ENCODE assay signal across 11 cellular contexts in the genomic region with DNA sequence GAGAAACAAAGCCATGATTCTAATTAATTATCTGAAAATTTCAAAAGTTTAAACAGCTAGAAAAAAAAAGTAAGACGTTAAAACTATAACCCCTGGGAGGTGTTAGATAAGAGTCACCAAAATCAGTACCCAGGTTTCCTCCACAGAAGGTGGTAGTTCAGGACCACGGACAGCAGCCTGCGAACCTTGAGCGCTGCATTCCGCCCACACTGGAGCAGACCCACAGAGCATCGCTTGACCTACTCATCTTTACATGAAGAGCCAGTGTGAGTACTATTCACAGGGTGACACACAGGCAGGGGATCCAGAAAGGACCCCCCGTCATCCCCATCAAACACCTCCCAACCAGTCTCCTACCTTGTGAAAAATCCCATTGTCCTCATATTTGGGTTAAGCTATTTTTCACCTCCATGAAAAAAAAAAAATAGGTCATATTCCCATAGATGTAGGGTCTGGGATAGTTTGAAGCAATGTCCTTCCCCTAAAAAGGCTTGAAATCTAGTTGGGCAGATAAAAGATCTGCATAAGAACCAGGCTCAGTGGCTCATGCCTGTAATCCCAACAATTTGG.
DNase-seq lines count a peak whose midpoint lies in the region; ATAC-seq and TF ChIP-seq lines count a peak whose summit lies in the region.
"Had no signal": no experiment of that assay in that cellular context is flagged by ENCODE, and none has a peak within 500 bp of the region (broad histone marks: within the 10 kb centered on the region; RNA-seq: fewer than 3 reads in every experiment).

No MANE protein-coding gene starts in this region.

- DNase-seq in DMS 273 (lab: John Stamatoyannopoulos, UW; ENCODE audit: unreplicated experiment) (peak; percentile 54), DMS 273 treated with DMSO at 0.1 percent for 48 hours (lab: John Stamatoyannopoulos, UW) (no peak), ecto neural progenitor cell (ENCODE audit: low spot score) (peak; percentile 72), caudate nucleus (lab: John Stamatoyannopoulos, UW) (no peak), SIG-M5 treated with dmso at 0.1 percent for 504 hours (lab: John Stamatoyannopoulos, UW; ENCODE audit: unreplicated experiment) (no peak), tibial artery (no peak)
- DNase-seq in stimulated activated CD4-positive, alpha-beta T cell treated with anti-CD3 and anti-CD28 coated beads, Interleukin-4, amount 100 ng/mL, for 24 hours, result peak; percentile 38
- DNase-seq: foreskin keratinocyte had no signal

- H3K4me3 ChIP-seq in tibial artery, result no peak overlapping the region

- no peaks in the 10 kb centered on the region for H3K4me1 ChIP-seq in tibial artery
- H3K4me1 ChIP-seq: foreskin keratinocyte had no signal

- H3K27me3 ChIP-seq in tibial artery, result no peaks in the 10 kb centered on the region
- H3K27me3 ChIP-seq: foreskin keratinocyte had no signal

- TF ChIP-seq CTCF in tibial artery (IDR thresholded peaks at IDR 0.05), result no peak

- peak; percentile 41; the same call in 1 of the 3 replicates for ATAC-seq in SK-N-SH treated with all-trans-retinoic acid at 6 μM for 48 hours
- ATAC-seq: foreskin keratinocyte had no signal

- no peaks in the 10 kb centered on the region for H3K9me3 ChIP-seq in tibial artery

- H3K27ac ChIP-seq in caudate nucleus (ENCODE audit: low read depth, low read length) (no peak overlapping the region), tibial artery (no peak overlapping the region)
- H3K27ac ChIP-seq: 22Rv1, foreskin keratinocyte, KMS-11 had no signal

- no peaks in the 10 kb centered on the region for H3K36me3 ChIP-seq in tibial artery

- intact Hi-C loops in tibial artery (cut with DNase I; ENCODE audit: low total_unique reads), result no loop called here

TF ChIP-seq in SK-N-SH treated with all-trans-retinoic acid at 6 μM for 48 hours, 23 proteins besides CTCF, POLR2A, EP300 and RAD21:
- no peak for TF ChIP-seq PPARA (CRISPR knock-in tag; IDR thresholded peaks at IDR 0.05; ENCODE audit: borderline replicate concordance)
- no peak for TF ChIP-seq OSR1 (CRISPR knock-in tag; IDR thresholded peaks at IDR 0.05)
- no peak for TF ChIP-seq ESRRG (CRISPR knock-in tag; IDR thresholded peaks at IDR 0.05)
- TF ChIP-seq ZC3H10 (CRISPR knock-in tag; IDR thresholded peaks at IDR 0.05), result no peak
- TF ChIP-seq TCF4 (CRISPR knock-in tag; IDR thresholded peaks at IDR 0.05; ENCODE audit: borderline replicate concordance), result no peak
- TF ChIP-seq ZNF565 (CRISPR knock-in tag; conservative IDR thresholded peaks at IDR 0.05; ENCODE audit: low read depth), result no peak
- no peak for TF ChIP-seq GLIS3 (CRISPR knock-in tag; IDR thresholded peaks at IDR 0.05)
- no peak for TF ChIP-seq ARNTL (CRISPR knock-in tag; IDR thresholded peaks at IDR 0.05; ENCODE audit: borderline replicate concordance, low read depth)
- TF ChIP-seq ZNF8 (CRISPR knock-in tag; IDR thresholded peaks at IDR 0.05), result no peak
- TF ChIP-seq, protein P1, sequence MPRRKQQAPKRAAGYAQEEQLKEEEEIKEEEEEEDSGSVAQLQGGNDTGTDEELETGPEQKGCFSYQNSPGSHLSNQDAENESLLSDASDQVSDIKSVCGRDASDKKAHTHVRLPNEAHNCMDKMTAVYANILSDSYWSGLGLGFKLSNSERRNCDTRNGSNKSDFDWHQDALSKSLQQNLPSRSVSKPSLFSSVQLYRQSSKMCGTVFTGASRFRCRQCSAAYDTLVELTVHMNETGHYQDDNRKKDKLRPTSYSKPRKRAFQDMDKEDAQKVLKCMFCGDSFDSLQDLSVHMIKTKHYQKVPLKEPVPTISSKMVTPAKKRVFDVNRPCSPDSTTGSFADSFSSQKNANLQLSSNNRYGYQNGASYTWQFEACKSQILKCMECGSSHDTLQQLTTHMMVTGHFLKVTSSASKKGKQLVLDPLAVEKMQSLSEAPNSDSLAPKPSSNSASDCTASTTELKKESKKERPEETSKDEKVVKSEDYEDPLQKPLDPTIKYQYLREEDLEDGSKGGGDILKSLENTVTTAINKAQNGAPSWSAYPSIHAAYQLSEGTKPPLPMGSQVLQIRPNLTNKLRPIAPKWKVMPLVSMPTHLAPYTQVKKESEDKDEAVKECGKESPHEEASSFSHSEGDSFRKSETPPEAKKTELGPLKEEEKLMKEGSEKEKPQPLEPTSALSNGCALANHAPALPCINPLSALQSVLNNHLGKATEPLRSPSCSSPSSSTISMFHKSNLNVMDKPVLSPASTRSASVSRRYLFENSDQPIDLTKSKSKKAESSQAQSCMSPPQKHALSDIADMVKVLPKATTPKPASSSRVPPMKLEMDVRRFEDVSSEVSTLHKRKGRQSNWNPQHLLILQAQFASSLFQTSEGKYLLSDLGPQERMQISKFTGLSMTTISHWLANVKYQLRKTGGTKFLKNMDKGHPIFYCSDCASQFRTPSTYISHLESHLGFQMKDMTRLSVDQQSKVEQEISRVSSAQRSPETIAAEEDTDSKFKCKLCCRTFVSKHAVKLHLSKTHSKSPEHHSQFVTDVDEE (CRISPR knock-in tag; IDR thresholded peaks at IDR 0.05), result no peak
- TF ChIP-seq, protein P2, sequence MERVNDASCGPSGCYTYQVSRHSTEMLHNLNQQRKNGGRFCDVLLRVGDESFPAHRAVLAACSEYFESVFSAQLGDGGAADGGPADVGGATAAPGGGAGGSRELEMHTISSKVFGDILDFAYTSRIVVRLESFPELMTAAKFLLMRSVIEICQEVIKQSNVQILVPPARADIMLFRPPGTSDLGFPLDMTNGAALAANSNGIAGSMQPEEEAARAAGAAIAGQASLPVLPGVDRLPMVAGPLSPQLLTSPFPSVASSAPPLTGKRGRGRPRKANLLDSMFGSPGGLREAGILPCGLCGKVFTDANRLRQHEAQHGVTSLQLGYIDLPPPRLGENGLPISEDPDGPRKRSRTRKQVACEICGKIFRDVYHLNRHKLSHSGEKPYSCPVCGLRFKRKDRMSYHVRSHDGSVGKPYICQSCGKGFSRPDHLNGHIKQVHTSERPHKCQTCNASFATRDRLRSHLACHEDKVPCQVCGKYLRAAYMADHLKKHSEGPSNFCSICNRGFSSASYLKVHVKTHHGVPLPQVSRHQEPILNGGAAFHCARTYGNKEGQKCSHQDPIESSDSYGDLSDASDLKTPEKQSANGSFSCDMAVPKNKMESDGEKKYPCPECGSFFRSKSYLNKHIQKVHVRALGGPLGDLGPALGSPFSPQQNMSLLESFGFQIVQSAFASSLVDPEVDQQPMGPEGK (CRISPR knock-in tag; IDR thresholded peaks at IDR 0.05; ENCODE audit: borderline replicate concordance), result no peak
- TF ChIP-seq CREB5 (CRISPR knock-in tag; IDR thresholded peaks at IDR 0.05; ENCODE audit: low read depth), result no peak
- no peak for TF ChIP-seq BACH2 (CRISPR knock-in tag; IDR thresholded peaks at IDR 0.05; ENCODE audit: borderline replicate concordance)
- no peak for TF ChIP-seq CSDC2 (CRISPR knock-in tag; IDR thresholded peaks at IDR 0.05)
- no peak for TF ChIP-seq CSRNP3 (CRISPR knock-in tag; IDR thresholded peaks at IDR 0.05)

Comparison
In these comparisons a context has a peak if more than half of its experiments do, and no peak if none do; other contexts are left out.
1. DNase-seq: peak in DMS 273 (single experiment), ecto neural progenitor cell (single experiment) and stimulated activated CD4-positive, alpha-beta T cell treated with anti-CD3 and anti-CD28 coated beads, Interleukin-4, amount 100 ng/mL, for 24 hours (single experiment); none in DMS 273 treated with DMSO at 0.1 percent for 48 hours (single experiment), caudate nucleus (0 of 61), SIG-M5 treated with dmso at 0.1 percent for 504 hours (single experiment) and tibial artery (0 of 2).